20 cellular contexts compared by ENCODE assay signal in genomic region chr9:107079589-107079988, GRCh38.
"Had no signal": no experiment of that assay in that cellular context is flagged by ENCODE, and none has a peak within 500 bp of the region (broad histone marks: within the 10 kb centered on the region; RNA-seq: fewer than 3 reads in every experiment).

No MANE protein-coding gene starts in this region.

- FAIRE-seq: RCC 7860 had no signal

- DNase-seq: IMR-90, Karpas-422, KG1, MG63, NCI-H1092, NCI-H1105 treated with DMSO at 0.1 percent for 48 hours, NCI-H1417 treated with DMSO at 0.1 percent for 48 hours, NCI-H146, NCI-H1694 treated with DMSO at 0.1 percent for 48 hours, NCI-H1930, NCI-H2081, NCI-H2107, NCI-H2227 treated with DMSO at 0.1 percent for 48 hours, NCI-H524, NCI-H526 treated with DMSO at 0.1 percent for 48 hours, NCI-H774, Right ventricle myocardium superior, RPMI8226, SIG-M5 had no signal
